ENCODE assay signal across 8 cellular contexts in the genomic region with DNA sequence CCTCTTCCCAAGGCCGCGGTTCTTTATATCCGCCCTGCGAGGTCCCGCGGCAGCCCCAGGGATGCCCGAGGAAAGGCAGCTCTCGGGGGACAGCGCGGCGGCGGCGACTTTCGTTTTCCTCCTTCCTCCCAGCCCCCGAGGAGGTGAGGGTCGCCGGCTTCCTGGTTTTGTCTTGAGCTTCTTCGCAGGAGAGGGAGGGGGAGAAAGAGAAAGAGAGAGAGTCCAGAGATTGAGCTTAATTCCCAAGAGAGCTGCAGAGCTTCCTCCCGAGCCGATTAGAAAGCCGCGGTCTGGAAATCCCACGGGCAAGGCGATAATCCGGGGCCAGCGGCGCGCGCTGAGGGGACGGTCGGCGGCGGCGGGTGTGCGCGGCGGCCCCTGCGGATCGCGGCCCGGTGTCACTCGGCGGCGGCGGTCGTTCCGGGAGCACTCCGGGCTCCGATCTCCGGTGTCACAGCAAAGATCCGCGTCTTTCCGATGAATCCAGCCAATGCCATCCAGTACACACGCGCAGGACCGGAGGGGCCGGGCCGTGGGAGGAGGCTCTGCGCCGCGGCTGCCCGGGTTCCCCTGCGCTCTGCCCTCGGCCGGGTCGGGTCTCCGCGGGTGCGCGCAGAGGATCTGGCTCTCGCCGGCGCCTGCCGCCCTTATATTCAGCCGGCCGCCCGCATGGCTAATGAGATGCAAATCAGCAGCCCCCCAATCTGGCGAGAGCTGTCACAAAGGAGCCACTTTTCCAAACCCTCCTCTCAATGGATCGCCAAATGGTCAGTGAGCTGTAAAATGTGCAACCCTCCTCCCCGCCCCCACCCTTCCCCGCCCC. TPM values are rescaled to one million over a fixed set of nuclear protein-coding genes. Genes with fewer than 3 reads are reported as not detected.
A peak's percentile ranks its signal among the peaks of the same experiment; 100 is the strongest.
DNase-seq lines count a peak whose midpoint lies in the region; ATAC-seq, FAIRE-seq and TF ChIP-seq lines count a peak whose summit lies in the region.

A gene with protein sequence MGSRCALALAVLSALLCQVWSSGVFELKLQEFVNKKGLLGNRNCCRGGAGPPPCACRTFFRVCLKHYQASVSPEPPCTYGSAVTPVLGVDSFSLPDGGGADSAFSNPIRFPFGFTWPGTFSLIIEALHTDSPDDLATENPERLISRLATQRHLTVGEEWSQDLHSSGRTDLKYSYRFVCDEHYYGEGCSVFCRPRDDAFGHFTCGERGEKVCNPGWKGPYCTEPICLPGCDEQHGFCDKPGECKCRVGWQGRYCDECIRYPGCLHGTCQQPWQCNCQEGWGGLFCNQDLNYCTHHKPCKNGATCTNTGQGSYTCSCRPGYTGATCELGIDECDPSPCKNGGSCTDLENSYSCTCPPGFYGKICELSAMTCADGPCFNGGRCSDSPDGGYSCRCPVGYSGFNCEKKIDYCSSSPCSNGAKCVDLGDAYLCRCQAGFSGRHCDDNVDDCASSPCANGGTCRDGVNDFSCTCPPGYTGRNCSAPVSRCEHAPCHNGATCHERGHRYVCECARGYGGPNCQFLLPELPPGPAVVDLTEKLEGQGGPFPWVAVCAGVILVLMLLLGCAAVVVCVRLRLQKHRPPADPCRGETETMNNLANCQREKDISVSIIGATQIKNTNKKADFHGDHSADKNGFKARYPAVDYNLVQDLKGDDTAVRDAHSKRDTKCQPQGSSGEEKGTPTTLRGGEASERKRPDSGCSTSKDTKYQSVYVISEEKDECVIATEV (minus strand): TSS at position 773 of the 823 bp plus-strand sequence. CDS start 939 bp downstream, outside the sequence.

- peaks cover 51% of the 10 kb centered on the region for H3K27me3 ChIP-seq in CD4-positive, alpha-beta memory T cell (ENCODE audit: insufficient read depth, low read length)
- H3K27me3 ChIP-seq in PC-3 (ENCODE audit: low read length): peaks cover 50% of the 10 kb centered on the region
- peaks cover 65 to 93% of the 10 kb centered on the region in 2 experiments for H3K27me3 ChIP-seq in K562 (ENCODE audit: control insufficient read depth in 2 of 2, insufficient read depth in 2 of 2, low read length in 2 of 2)
- H3K27me3 ChIP-seq in iPS DF 6.9 (ENCODE audit: control insufficient read depth, insufficient read depth, low read length): peaks cover 70% of the 10 kb centered on the region

- peaks cover 39 to 51% of the 10 kb centered on the region in 2 donors for H3K27me3 Mint-ChIP-seq in CD4-positive, alpha-beta memory T cell

- in situ Hi-C loops in K562 (cut with MboI): no loop called here

- H3K27ac ChIP-seq in CD4-positive, alpha-beta memory T cell (ENCODE audit: low read depth, low read length): no peak within 1 kb of the TSS
- H3K27ac ChIP-seq in PC-3 (ENCODE audit: low read length) (no peak within 1 kb of the TSS), K562 (ENCODE audit: extremely low read depth, low read depth, low read length) (no peak within 1 kb of the TSS), iPS DF 6.9 (ENCODE audit: low read length) (no peak within 1 kb of the TSS)

- TF ChIP-seq POLR2A in K562 (conservative IDR thresholded peaks at IDR 0.05): no peak

- no peak for TF ChIP-seq RAD21 in K562 (CRISPR knock-in tag; conservative IDR thresholded peaks at IDR 0.05 in 1 of 2, IDR thresholded peaks at IDR 0.05 in 1 of 2)

- intact Hi-C loops in CD4-positive, alpha-beta memory T cell (cut with micrococcal nuclease): loop anchor here (5.0 kb wide), 2 partner anchors 143 to 203 kb away; no protein-coding TSS in a partner anchor
- intact Hi-C loops in PC-3 (cut with micrococcal nuclease) (loop anchor here (5.0 kb wide), 1 partner anchor 498 kb away; no protein-coding TSS in a partner anchor), K562 (cut with micrococcal nuclease) (loop anchor here (5.0 to 10.0 kb wide), 2 partner anchors 137 to 224 kb away; no protein-coding TSS in a partner anchor)

- TF ChIP-seq CTCF in PC-3 (conservative IDR thresholded peaks at IDR 0.05; ENCODE audit: low read depth, low read length) (no peak), K562 (IDR thresholded peaks at IDR 0.05 in 2 of 3, conservative IDR thresholded peaks at IDR 0.05 in 1 of 3; ENCODE audit: insufficient read depth in 2 of 3, low read depth in 1 of 3, low read length in 3 of 3) (no peak)

- CTCF ChIA-PET in CD4-positive, alpha-beta memory T cell (lab: Charles Lee; ENCODE audit: partially characterized antibody): interaction anchor here (0.9 to 6.2 kb wide), 7 partner anchors 11 to 459 kb away, joined by 3 to 31 read pairs (median 4); no protein-coding TSS in a partner anchor
- CTCF ChIA-PET in PC-3 (lab: Charles Lee) (interaction anchor here (0.6 kb wide), 1 partner anchor 459 kb away, joined by 3 read pairs; no protein-coding TSS in a partner anchor), K562 (lab: Yijun Ruan, JAX; ENCODE audit: low intra/inter-chr PET ratio) (interaction anchor here (0.5 kb wide), 1 partner anchor 227 kb away, joined by 3 read pairs; no protein-coding TSS in a partner anchor)

- no peaks in the 10 kb centered on the region for H3F3A ChIP-seq in PC-3 (ENCODE audit: low read length, unreplicated experiment)

- peak within 1 kb of the TSS; percentile 88 to 98 (median 92) for H3K4me3 Mint-ChIP-seq in CD4-positive, alpha-beta memory T cell

- H3K9me3 ChIP-seq in CD4-positive, alpha-beta memory T cell (ENCODE audit: control insufficient read depth in 1 of 2, low read length in 2 of 2): no peaks in the 10 kb centered on the region
- H3K9me3 ChIP-seq in PC-3 (ENCODE audit: low read length) (no peaks in the 10 kb centered on the region), K562 (replicated peaks; ENCODE audit: control insufficient read depth, insufficient read depth, low read depth, low read length) (no peaks in the 10 kb centered on the region), iPS DF 6.9 (ENCODE audit: control insufficient read depth, insufficient read depth, low read length) (no peaks in the 10 kb centered on the region)

- H2AFZ ChIP-seq in PC-3 (ENCODE audit: low read length) (peak within 1 kb of the TSS; percentile 68), K562 (ENCODE audit: low read depth, low read length) (no peak within 1 kb of the TSS)

- WGBS in K562 (ENCODE audit: insufficient coverage, low coverage, missing lambda C conversion rate): 19% methylated on average over 52 of the region's 81 CpGs
- no CpG with 5 or more reads among the region's 81 CpGs for WGBS in iPS DF 6.9 (ENCODE audit: insufficient coverage, insufficient read length)

- H3K4me1 ChIP-seq in CD4-positive, alpha-beta memory T cell (ENCODE audit: insufficient read depth, low read length): peaks cover 56% of the 10 kb centered on the region
- H3K4me1 ChIP-seq in PC-3 (ENCODE audit: insufficient read depth, low read length): peaks cover 10% of the 10 kb centered on the region
- H3K4me1 ChIP-seq in K562 (replicated peaks in 1 of 2; ENCODE audit: control insufficient read depth in 2 of 2, insufficient read depth in 2 of 2, low read length in 2 of 2): peaks cover 0 to 44% of the 10 kb centered on the region in 2 experiments; a peak in 4 of 5 replicates
- peaks cover 25% of the 10 kb centered on the region for H3K4me1 ChIP-seq in iPS DF 6.9 (ENCODE audit: control insufficient read depth, insufficient read depth, low read length)

- H4K20me1 ChIP-seq in PC-3 (ENCODE audit: low read length) (no peaks in the 10 kb centered on the region), K562 (replicated peaks; ENCODE audit: control insufficient read depth, insufficient read depth, low read length) (peaks cover 25% of the 10 kb centered on the region)

- H3K36me3 Mint-ChIP-seq in CD4-positive, alpha-beta memory T cell: peaks cover 0 to 7% of the 10 kb centered on the region in 2 donors

- peak in 1 of 5 donors; percentile 36 for DNase-seq in CD4-positive, alpha-beta memory T cell
- DNase-seq in PC-3 (peak; percentile 13), K562 (ENCODE audit: extremely low read depth in 1 of 4, low spot score in 3 of 4) (no peak), iPS DF 6.9 (ENCODE audit: low read depth, low spot score) (no peak), retina (peak; percentile 88)

- POLR2A ChIA-PET in CD4-positive, alpha-beta memory T cell (lab: Charles Lee; ENCODE audit: partially characterized antibody): interaction anchor here (0.9 to 5.1 kb wide), 8 partner anchors 10 to 565 kb away, joined by 3 to 47 read pairs (median 8); a partner anchor contains a TSS
- POLR2A ChIA-PET in PC-3 (lab: Charles Lee; ENCODE audit: unreplicated experiment): no interaction called here
- POLR2A ChIA-PET in K562 (lab: Yijun Ruan, JAX): interaction anchor here (0.8 kb wide), 1 partner anchor 9 kb away, joined by 4 read pairs; no protein-coding TSS in a partner anchor

- peak within 1 kb of the TSS; percentile 90 for H3K4me2 ChIP-seq in PC-3 (ENCODE audit: low read length)
- no peak within 1 kb of the TSS for H3K4me2 ChIP-seq in K562 (ENCODE audit: insufficient read depth, low read length)

- no peaks in the 10 kb centered on the region for H3K36me3 ChIP-seq in CD4-positive, alpha-beta memory T cell (ENCODE audit: insufficient read depth, low read length)
- H3K36me3 ChIP-seq in PC-3 (ENCODE audit: low read depth, low read length) (no peaks in the 10 kb centered on the region), K562 (ENCODE audit: control insufficient read depth, insufficient read depth, low read length) (no peaks in the 10 kb centered on the region), iPS DF 6.9 (ENCODE audit: control insufficient read depth, insufficient read depth, low read length) (no peaks in the 10 kb centered on the region)

- H3K79me2 ChIP-seq in PC-3 (ENCODE audit: low read length) (no peaks in the 10 kb centered on the region), K562 (ENCODE audit: control insufficient read depth, insufficient read depth, low read length) (no peaks in the 10 kb centered on the region)

- no peak for TF ChIP-seq EP300 in K562 (IDR thresholded peaks at IDR 0.05; ENCODE audit: low read length)

- H3K9me3 Mint-ChIP-seq in CD4-positive, alpha-beta memory T cell: no peaks in the 10 kb centered on the region

- no peaks in the 10 kb centered on the region for H3K9me1 ChIP-seq in K562 (ENCODE audit: control insufficient read depth, insufficient read depth, low read length)

- ATAC-seq in HG02759 (IDR thresholded peaks at IDR 0.05; ENCODE audit: unreplicated experiment) (peak; percentile 32), PC-3 (peak; percentile 43), K562 (no peak), GM18907 (IDR thresholded peaks at IDR 0.05; ENCODE audit: unreplicated experiment) (no peak), GM18861 (IDR thresholded peaks at IDR 0.05; ENCODE audit: unreplicated experiment) (no peak)

- peaks cover 28 to 51% (median 38%) of the 10 kb centered on the region in 4 donors for H3K4me1 Mint-ChIP-seq in CD4-positive, alpha-beta memory T cell

- H3K27ac Mint-ChIP-seq in CD4-positive, alpha-beta memory T cell: peak within 1 kb of the TSS; percentile 37 to 84 (median 75)

- no peak within 1 kb of the TSS for H3K9ac ChIP-seq in PC-3 (ENCODE audit: low read length)
- H3K9ac ChIP-seq in K562 (ENCODE audit: insufficient read depth in 1 of 2, low read depth in 2 of 2, low read length in 2 of 2): no peak within 1 kb of the TSS

- no peaks in the 10 kb centered on the region for H3K9me2 ChIP-seq in PC-3 (replicated peaks; ENCODE audit: low read length)

- BruUV-seq in PC-3 (replicated peaks; lab: Mats Ljungman, UMichigan): no TSS peak
- no TSS peak for BruUV-seq in K562 (replicated peaks; lab: Mats Ljungman, UMichigan)

- FAIRE-seq in K562 (lab: Jason Lieb, UNC): no peak

- H3K4me3 ChIP-seq in CD4-positive, alpha-beta memory T cell (ENCODE audit: low read length in 2 of 2): peak within 1 kb of the TSS; percentile 36 to 55
- peak within 1 kb of the TSS; percentile 75 for H3K4me3 ChIP-seq in PC-3 (ENCODE audit: low read length)
- H3K4me3 ChIP-seq in K562: no peak within 1 kb of the TSS
- peak within 1 kb of the TSS; percentile 48; the same call in 1 of the 2 replicates for H3K4me3 ChIP-seq in iPS DF 6.9 (ENCODE audit: low read length)

RNA-seq across cellular contexts. Expression of the gene that starts here (rescaled TPM):
- 1 to 10 TPM; 1.7 to 3.4 TPM for total RNA-seq in CD4-positive, alpha-beta memory T cell
- polyA plus RNA-seq in CD4-positive, alpha-beta memory T cell: under 1 TPM in 1 of 2 donors, not detected in 1; 0.07 TPM
- total RNA-seq in PC-3 (2014; rRNA removed): 0.84 and 1.2 TPM in 2 replicates
- total RNA-seq in K562 (2011; cell fraction: chromatin; rRNA removed; ENCODE audit: low replicate concordance): not detected in 2 replicates
- not detected in 2 replicates for total RNA-seq in K562 (2011; cell fraction: nucleolus; rRNA removed)
- not detected in 2 replicates for total RNA-seq in K562 (2011; cell fraction: nucleoplasm; rRNA removed)
- total RNA-seq in K562 (2014; rRNA removed): not detected in 2 replicates
- total RNA-seq in K562 (2014; rRNA removed; fragmentation: Illumina TruSeq; extraction: Trizol): not detected in 2 replicates
- total RNA-seq in K562 (2015; rRNA removed; fragmentation: Illumina TruSeq; extraction: Trizol): not detected in 2 replicates
- total RNA-seq in K562 (2021): not detected in 2 replicates
- not detected in 2 replicates for polyA plus RNA-seq in K562 (2011; rRNA removed)
- polyA plus RNA-seq in K562 (2011; cell fraction: cytosol; rRNA removed): 0.03 TPM in 1 of 2 replicates, not detected in the other
- polyA plus RNA-seq in K562 (2011; cell fraction: nucleus; rRNA removed): not detected in 2 replicates
- polyA plus RNA-seq in K562 (2012): 0.03 TPM in 1 of 2 replicates, not detected in the other
- not detected in 2 replicates for polyA plus RNA-seq in K562 (2014; fragmentation: Illumina TruSeq; extraction: Trizol)
- polyA plus RNA-seq in K562 (2014; fragmentation: Nextera tagmentation; extraction: Ambion mirVana): not detected
- polyA plus RNA-seq in K562 (2014; rRNA removed): not detected in 2 replicates
- not detected in 2 replicates for polyA minus RNA-seq in K562 (2011; rRNA and poly(A)+ RNA removed)
- polyA minus RNA-seq in K562 (2011; cell fraction: cytosol; rRNA and poly(A)+ RNA removed): not detected in 2 replicates
- not detected in 2 replicates for polyA minus RNA-seq in K562 (2011; cell fraction: nucleus; rRNA and poly(A)+ RNA removed)

Comparison
In these comparisons a context has a peak if more than half of its experiments do, and no peak if none do; other contexts are left out.
1. DNase-seq: peak in PC-3 (single experiment) and retina (single experiment); none in K562 (0 of 4) and iPS DF 6.9 (single experiment).
2. ATAC-seq: peak in HG02759 (single experiment) and PC-3 (single experiment); none in K562 (single experiment), GM18907 (single experiment) and GM18861 (single experiment).